ENCODE assay signal across 21 cellular contexts in the genomic region with DNA sequence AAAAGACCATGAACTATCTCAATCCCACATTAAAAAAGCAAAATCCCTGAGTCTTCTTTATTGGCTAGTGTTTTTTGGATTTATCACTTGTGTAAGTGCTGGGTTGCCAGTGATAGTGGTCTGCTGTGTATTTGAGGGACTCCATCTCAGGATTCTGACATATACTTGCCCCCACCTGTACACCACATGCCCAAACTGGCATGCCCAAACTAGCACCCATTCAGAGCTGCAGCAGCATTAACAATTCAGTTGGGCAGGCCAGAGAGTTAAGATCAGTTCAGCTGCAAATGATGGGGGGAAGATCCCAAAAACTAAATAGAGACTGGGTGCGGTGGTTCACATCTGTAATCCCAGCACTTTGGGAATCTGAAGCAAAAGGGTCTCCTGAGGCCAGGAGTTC. TPM values are rescaled to one million over a fixed set of nuclear protein-coding genes. Genes with fewer than 3 reads are reported as not detected.
DNase-seq lines count a peak whose midpoint lies in the region; ATAC-seq, FAIRE-seq and TF ChIP-seq lines count a peak whose summit lies in the region.
"Had no signal": no experiment of that assay in that cellular context is flagged by ENCODE, and none has a peak within 500 bp of the region (broad histone marks: within the 10 kb centered on the region; RNA-seq: fewer than 3 reads in every experiment).

No MANE protein-coding gene starts in this region.

- ATAC-seq in WTC11 (no peak), GM18868 (IDR thresholded peaks at IDR 0.05; ENCODE audit: unreplicated experiment) (no peak)

- no peak overlapping the region for H2AFZ ChIP-seq in H1 (ENCODE audit: low read length)

- no peaks in the 10 kb centered on the region for H3K9me3 Mint-ChIP-seq in WTC11
- no peaks in the 10 kb centered on the region for H3K9me3 Mint-ChIP-seq in mesothelial cell of epicardium
- H3K9me3 Mint-ChIP-seq: CD8-positive, alpha-beta memory T cell; H9; IgD-negative memory B cell had no signal

- POLR2A ChIA-PET in WTC11 (lab: Charles Lee): no interaction called here
- POLR2A ChIA-PET in H1 (lab: Charles Lee; ENCODE audit: partially characterized antibody): no interaction called here

- TF ChIP-seq CTCF in WTC11 (IDR thresholded peaks at IDR 0.05) (no peak), H1 (IDR thresholded peaks at IDR 0.05; ENCODE audit: control extremely low read depth in 1 of 3, insufficient read depth in 1 of 3, low read depth in 1 of 3, low read length in 3 of 3) (no peak), mesothelial cell of epicardium (IDR thresholded peaks at IDR 0.05; ENCODE audit: unreplicated experiment) (no peak), ascending aorta (IDR thresholded peaks at IDR 0.05) (no peak)

- H4K8ac ChIP-seq in H1 (ENCODE audit: extremely low read depth, insufficient read depth, low read length): no peak overlapping the region

- peak overlapping the region; percentile 40; the same call in 1 of the 2 replicates for H2BK15ac ChIP-seq in H1 (ENCODE audit: low read length)

- H3K27me3 Mint-ChIP-seq in WTC11 (ENCODE audit: low read depth) (no peaks in the 10 kb centered on the region), mesothelial cell of epicardium (ENCODE audit: low read depth) (no peaks in the 10 kb centered on the region)
- H3K27me3 Mint-ChIP-seq: CD8-positive, alpha-beta memory T cell; IgD-negative memory B cell had no signal

- no peaks in the 10 kb centered on the region for H3K4me1 Mint-ChIP-seq in WTC11
- H3K4me1 Mint-ChIP-seq in mesothelial cell of epicardium: peaks cover 2% of the 10 kb centered on the region
- H3K4me1 Mint-ChIP-seq: CD4-positive, CD25-positive, alpha-beta regulatory T cell; CD8-positive, alpha-beta memory T cell had no signal

- no peak overlapping the region for H2BK5ac ChIP-seq in H1 (ENCODE audit: low read depth, low read length)

- H3K36me3 Mint-ChIP-seq in WTC11 (no peaks in the 10 kb centered on the region), mesothelial cell of epicardium (no peaks in the 10 kb centered on the region)
- H3K36me3 Mint-ChIP-seq: CD4-positive, CD25-positive, alpha-beta regulatory T cell; CD8-positive, alpha-beta memory T cell; IgD-negative memory B cell had no signal

- in situ Hi-C loops in KBM-7 (cut with MboI; ENCODE audit: low pct_unique_long_range_greater_than_20kb, low sequenced_read_pairs): no loop called here

- no peak overlapping the region for H4K91ac ChIP-seq in H1 (replicated peaks; ENCODE audit: insufficient read length, low read length)

- no peak overlapping the region for H2AK5ac ChIP-seq in H1 (ENCODE audit: low read depth, low read length)

- H3K56ac ChIP-seq in H1 (replicated peaks; ENCODE audit: insufficient read length, low read depth, low read length): no peak overlapping the region

- intact Hi-C loops in ascending aorta (cut with DNase I): no loop called here

- no peak for FAIRE-seq in H1 (lab: Jason Lieb, UNC)
- FAIRE-seq: D721Med, G401.6, GM12891, GM18507, HTR-8/SVneo had no signal

- no peak overlapping the region for H3K4me3 ChIP-seq in BLaER1 treated with 17β-estradiol and CSF1 and Interleukin-3, amounts not matched to agents 10 nM and 100 nM
- H3K4me3 ChIP-seq in H1 (ENCODE audit: extremely low read depth in 1 of 4, insufficient read depth in 2 of 4, low read depth in 3 of 4, low read length in 4 of 4) (no peak overlapping the region), ascending aorta (no peak overlapping the region)
- H3K4me3 ChIP-seq: BLaER1 had no signal

- H3K27me3 ChIP-seq in BLaER1 treated with 17β-estradiol and CSF1 and Interleukin-3, amounts not matched to agents 10 nM and 100 nM: no peaks in the 10 kb centered on the region
- H3K27me3 ChIP-seq in H1 (replicated peaks in 1 of 4; ENCODE audit: control insufficient read depth in 3 of 4, extremely low read depth in 1 of 4, insufficient read depth in 3 of 4, low read length in 3 of 4) (no peaks in the 10 kb centered on the region), ascending aorta (no peaks in the 10 kb centered on the region)
- H3K27me3 ChIP-seq: BLaER1 had no signal

- no peak for TF ChIP-seq EP300 in H1 (IDR thresholded peaks at IDR 0.05; ENCODE audit: borderline replicate concordance in 1 of 2, low read depth in 2 of 2, low read length in 2 of 2)

- peak overlapping the region in 6 of 11 experiments; percentile 15 to 55 (median 36); a peak in 6 of 22 replicates for H3K27ac ChIP-seq in BLaER1 treated with 17β-estradiol and CSF1 and Interleukin-3, amounts not matched to agents 10 nM and 100 nM
- H3K27ac ChIP-seq in H1 (ENCODE audit: low read depth, low read length) (no peak overlapping the region), ascending aorta (no peak overlapping the region)
- H3K27ac ChIP-seq: BLaER1 had no signal

- H3K27ac Mint-ChIP-seq in WTC11: 0 out of 2 replicates have a peak overlapping the region, but pooled peaks have one; percentile 4
- H3K27ac Mint-ChIP-seq in mesothelial cell of epicardium: peak overlapping the region; percentile 30
- H3K27ac Mint-ChIP-seq: CD4-positive, CD25-positive, alpha-beta regulatory T cell; IgD-negative memory B cell had no signal

- no peak overlapping the region for H2BK12ac ChIP-seq in H1 (ENCODE audit: low read depth, low read length)

- H3K23ac ChIP-seq in H1 (ENCODE audit: insufficient read length): no peak overlapping the region

- TF ChIP-seq RAD21 in H1 (IDR thresholded peaks at IDR 0.05 in 1 of 2, conservative IDR thresholded peaks at IDR 0.05 in 1 of 2; ENCODE audit: low read depth in 2 of 2, low read length in 2 of 2): no peak

- H3K79me1 ChIP-seq in H1 (ENCODE audit: low read depth, low read length): no peaks in the 10 kb centered on the region

- H3K4ac ChIP-seq in H1 (replicated peaks; ENCODE audit: insufficient read length, low read depth, low read length): no peak overlapping the region

- no peak overlapping the region for H3K18ac ChIP-seq in H1 (ENCODE audit: extremely low read depth, low read length)

- no peak for TF ChIP-seq POLR2A in H1 (IDR thresholded peaks at IDR 0.05; ENCODE audit: control extremely low read depth in 1 of 2, low read depth in 2 of 2, low read length in 2 of 2)

- DNase-seq in WTC11 (ENCODE audit: low spot score): no peak
- DNase-seq in H1 (ENCODE audit: low read depth in 1 of 2, low spot score in 2 of 2): no peak
- no peak for DNase-seq in mesothelial cell of epicardium (ENCODE audit: low spot score in 2 of 2, unreplicated experiment in 2 of 2)
- no peak for DNase-seq in NCI-H526 (lab: John Stamatoyannopoulos, UW)
- DNase-seq in KBM-7: no peak
- DNase-seq in ascending aorta (ENCODE audit: low spot score in 2 of 2): no peak
- DNase-seq: 8988T; CD4-positive, CD25-positive, alpha-beta regulatory T cell; CD8-positive, alpha-beta memory T cell; COR-L47; GOT3; H9 had no signal

- peaks cover 0 to 39% (median 15%) of the 10 kb centered on the region in 10 experiments; a peak in 15 of 20 replicates for H3K4me1 ChIP-seq in BLaER1 treated with 17β-estradiol and CSF1 and Interleukin-3, amounts not matched to agents 10 nM and 100 nM
- H3K4me1 ChIP-seq in H1 (replicated peaks in 1 of 4; ENCODE audit: control insufficient read depth in 3 of 4, insufficient read depth in 4 of 4, low read length in 3 of 4) (no peaks in the 10 kb centered on the region), ascending aorta (no peaks in the 10 kb centered on the region)
- H3K4me1 ChIP-seq: BLaER1 had no signal

- peak overlapping the region; percentile 43 for H2BK120ac ChIP-seq in H1 (replicated peaks; ENCODE audit: low read depth, low read length)

- no peaks in the 10 kb centered on the region for H3K36me3 ChIP-seq in BLaER1 treated with 17β-estradiol and CSF1 and Interleukin-3, amounts not matched to agents 10 nM and 100 nM
- no peaks in the 10 kb centered on the region for H3K36me3 ChIP-seq in H1 (ENCODE audit: control insufficient read depth in 2 of 4, insufficient read depth in 4 of 4, low read length in 3 of 4)
- H3K36me3 ChIP-seq in ascending aorta: no peaks in the 10 kb centered on the region
- H3K36me3 ChIP-seq: BLaER1 had no signal

- H4K5ac ChIP-seq in H1 (ENCODE audit: insufficient read length, low read depth, low read length): no peak overlapping the region

- no peaks in the 10 kb centered on the region for H3K79me2 ChIP-seq in H1 (ENCODE audit: control insufficient read depth in 1 of 2, insufficient read depth in 2 of 2, low read length in 2 of 2)

- peak overlapping the region in 4 of 11 experiments; percentile 46 to 65 (median 56); a peak in 3 of 22 replicates for H3K4me2 ChIP-seq in BLaER1 treated with 17β-estradiol and CSF1 and Interleukin-3, amounts not matched to agents 10 nM and 100 nM
- no peak overlapping the region for H3K4me2 ChIP-seq in H1 (ENCODE audit: insufficient read depth in 1 of 2, low read depth in 2 of 2, low read length in 2 of 2)
- H3K4me2 ChIP-seq: BLaER1 had no signal

- H3K4me3 Mint-ChIP-seq in WTC11 (no peak overlapping the region), mesothelial cell of epicardium (no peak overlapping the region)
- H3K4me3 Mint-ChIP-seq: CD4-positive, CD25-positive, alpha-beta regulatory T cell; CD8-positive, alpha-beta memory T cell; H9; IgD-negative memory B cell had no signal

- WGBS in H1 (ENCODE audit: extremely low coverage in 1 of 2, insufficient coverage in 1 of 2, insufficient read length in 1 of 2, insufficient replicate concordance in 2 of 2, low coverage in 1 of 2, low lambda C conversion rate in 2 of 2, missing lambda C conversion rate in 1 of 2), 2 experiments: 93% methylated on average over 1 of the region's 1 CpG; no CpG with 5 or more reads in 1 of the 2 experiments

- H3K23me2 ChIP-seq in H1 (ENCODE audit: low read depth, low read length): no peaks in the 10 kb centered on the region

- CTCF ChIA-PET in WTC11 (lab: Charles Lee): no interaction called here
- CTCF ChIA-PET in H1 (lab: Charles Lee; ENCODE audit: partially characterized antibody): interaction anchor here (1.2 kb wide), 1 partner anchor 134 kb away, joined by 3 read pairs; no protein-coding TSS in a partner anchor

- no peak overlapping the region for H3K9ac ChIP-seq in BLaER1 treated with 17β-estradiol and CSF1 and Interleukin-3, amounts not matched to agents 10 nM and 100 nM
- no peak overlapping the region for H3K9ac ChIP-seq in H1 (replicated peaks in 1 of 4; ENCODE audit: extremely low read depth in 1 of 4, low read depth in 3 of 4, low read length in 3 of 4)
- H3K9ac ChIP-seq: BLaER1 had no signal

- H3K14ac ChIP-seq in H1 (ENCODE audit: insufficient read length): no peak overlapping the region

- no peak overlapping the region for H2BK20ac ChIP-seq in H1 (ENCODE audit: low read length)

- no peaks in the 10 kb centered on the region for H4K20me1 ChIP-seq in BLaER1 treated with 17β-estradiol and CSF1 and Interleukin-3, amounts not matched to agents 10 nM and 100 nM
- no peaks in the 10 kb centered on the region for H4K20me1 ChIP-seq in H1 (replicated peaks in 1 of 2; ENCODE audit: control insufficient read depth in 1 of 2, insufficient read depth in 2 of 2, low read length in 2 of 2)
- H4K20me1 ChIP-seq: BLaER1 had no signal

- no peaks in the 10 kb centered on the region for H3K9me3 ChIP-seq in BLaER1 treated with 17β-estradiol and CSF1 and Interleukin-3, amounts not matched to agents 10 nM and 100 nM (replicated peaks in 1 of 11)
- H3K9me3 ChIP-seq in H1 (ENCODE audit: insufficient read depth in 2 of 2, low read depth in 1 of 2, low read length in 1 of 2) (no peaks in the 10 kb centered on the region), ascending aorta (no peaks in the 10 kb centered on the region)
- H3K9me3 ChIP-seq: BLaER1 had no signal

RNA-seq across cellular contexts. Expression of gene TIPIN, which starts 6.3 kb away (rescaled TPM):
- total RNA-seq in WTC11 (2021): 17.6 to 22.2 TPM (median 19.2 TPM) in 3 replicates
- 23.5 and 24.7 TPM in 2 replicates for total RNA-seq in H1 (2021; fragmentation: NEBNext Ultra II Directional; extraction: Animal tissue kit (Norgen Biotek cat#: 25700))
- 8.2 and 8.5 TPM in 2 replicates for polyA plus RNA-seq in H1 (2011; rRNA removed)
- 11.6 TPM for polyA plus RNA-seq in H1 (2011; cell fraction: cytosol; rRNA removed)
- 4.8 TPM for polyA plus RNA-seq in H1 (2011; cell fraction: nucleus; rRNA removed)
- polyA plus RNA-seq in H1 (2012, experiment 1 of 2): 19.4 to 33.9 TPM (median 21.1 TPM) in 4 replicates
- 4.0 TPM for polyA plus RNA-seq in H1 (2012, experiment 2 of 2)
- 19.7 TPM for polyA plus RNA-seq in H1 (2013, experiment 1 of 2)
- polyA plus RNA-seq in H1 (2013, experiment 2 of 2): 19.7 TPM
- polyA minus RNA-seq in H1 (2011; rRNA and poly(A)+ RNA removed): 5.9 and 8.6 TPM in 2 replicates
- 10.9 TPM for polyA minus RNA-seq in H1 (2011; cell fraction: cytosol; rRNA and poly(A)+ RNA removed)
- 8.7 TPM for polyA minus RNA-seq in H1 (2011; cell fraction: nucleus; rRNA and poly(A)+ RNA removed)
- 9.5 to 10.5 TPM (median 10.2 TPM) in 3 replicates for total RNA-seq in mesothelial cell of epicardium
- total RNA-seq in ascending aorta: 6.1 TPM

RNA-seq across cellular contexts. Expression of gene MAP2K1, which starts 23.9 kb away (rescaled TPM):
- total RNA-seq in WTC11 (2021) (89.5 to 93.0 TPM (median 90.4 TPM) in 3 replicates), mesothelial cell of epicardium (24.7 to 27.6 TPM (median 26.7 TPM) in 3 replicates), ascending aorta (21.2 TPM)
- 70.4 and 78.2 TPM in 2 replicates for total RNA-seq in H1 (2021; fragmentation: NEBNext Ultra II Directional; extraction: Animal tissue kit (Norgen Biotek cat#: 25700))
- 38.9 and 54.7 TPM in 2 replicates for polyA plus RNA-seq in H1 (2011; rRNA removed)
- 46.5 TPM for polyA plus RNA-seq in H1 (2011; cell fraction: cytosol; rRNA removed)
- 33.9 TPM for polyA plus RNA-seq in H1 (2011; cell fraction: nucleus; rRNA removed)
- polyA plus RNA-seq in H1 (2012, experiment 1 of 2): 63.2 to 65.7 TPM (median 64.2 TPM) in 4 replicates
- polyA plus RNA-seq in H1 (2012, experiment 2 of 2): 46.6 TPM
- 26.6 TPM for polyA plus RNA-seq in H1 (2013, experiment 1 of 2)
- 27.6 TPM for polyA plus RNA-seq in H1 (2013, experiment 2 of 2)
- polyA minus RNA-seq in H1 (2011; rRNA and poly(A)+ RNA removed): 23.6 and 27.1 TPM in 2 replicates
- 20.9 TPM for polyA minus RNA-seq in H1 (2011; cell fraction: cytosol; rRNA and poly(A)+ RNA removed)
- 16.5 TPM for polyA minus RNA-seq in H1 (2011; cell fraction: nucleus; rRNA and poly(A)+ RNA removed)

Comparison
In these comparisons a context has a peak if more than half of its experiments do, and no peak if none do; other contexts are left out.
1. H3K27ac ChIP-seq: peak in BLaER1 treated with 17β-estradiol and CSF1 and Interleukin-3, amounts not matched to agents 10 nM and 100 nM (6 of 11); none in H1 (single experiment) and ascending aorta (0 of 2).